ENCODE assay signal across 7 cellular contexts in genomic region chr11:64874308-64874707, GRCh38. TPM values are rescaled to one million over a fixed set of nuclear protein-coding genes. Genes with fewer than 3 reads are reported as not detected.
DNase-seq lines count a peak whose midpoint lies in the region; ATAC-seq and TF ChIP-seq lines count a peak whose summit lies in the region.
"Had no signal": no experiment of that assay in that cellular context is flagged by ENCODE, and none has a peak within 500 bp of the region (broad histone marks: within the 10 kb centered on the region; RNA-seq: fewer than 3 reads in every experiment).

No MANE protein-coding gene starts in this region.

- peak; percentile 30 for DNase-seq in activated naive CD8-positive, alpha-beta T cell treated with anti-CD3 and anti-CD28 coated beads, Interleukin-2, amount 50 U/mL, for 24 hours
- DNase-seq in natural killer cell, result no peak
- DNase-seq in GDM1 (lab: John Stamatoyannopoulos, UW), result no peak
- DNase-seq in A172 (ENCODE audit: low spot score), result no peak
- DNase-seq: NCI-H2107 had no signal

- H3K4me3 Mint-ChIP-seq in activated naive CD8-positive, alpha-beta T cell treated with anti-CD3 and anti-CD28 coated beads, Interleukin-2, amount 50 U/mL, for 24 hours, result peak overlapping the region; percentile 98
- peak overlapping the region; percentile 98 for H3K4me3 Mint-ChIP-seq in natural killer cell

- intact Hi-C loops in natural killer cell (cut with micrococcal nuclease), result no loop called here

- TF ChIP-seq CTCF in GM12875 (IDR thresholded peaks at IDR 0.05; ENCODE audit: borderline replicate concordance, insufficient read depth, low read depth, low read length) (no peak), natural killer cell (IDR thresholded peaks at IDR 0.05) (no peak)

- peaks cover 48% of the 10 kb centered on the region for H3K36me3 Mint-ChIP-seq in activated naive CD8-positive, alpha-beta T cell treated with anti-CD3 and anti-CD28 coated beads, Interleukin-2, amount 50 U/mL, for 24 hours (ENCODE audit: low read depth)
- H3K36me3 Mint-ChIP-seq in natural killer cell, result no peaks in the 10 kb centered on the region

- ATAC-seq in activated naive CD8-positive, alpha-beta T cell treated with anti-CD3 and anti-CD28 coated beads, Interleukin-2, amount 50 U/mL, for 24 hours, result no peak
- no peak for ATAC-seq in natural killer cell
- no peak for ATAC-seq in GM19328 (IDR thresholded peaks at IDR 0.05; ENCODE audit: unreplicated experiment)

- H3K4me3 ChIP-seq in GM12875 (ENCODE audit: low read depth, low read length), result peak overlapping the region; percentile 90

- H3K9me3 Mint-ChIP-seq in activated naive CD8-positive, alpha-beta T cell treated with anti-CD3 and anti-CD28 coated beads, Interleukin-2, amount 50 U/mL, for 24 hours, result no peaks in the 10 kb centered on the region
- no peaks in the 10 kb centered on the region for H3K9me3 Mint-ChIP-seq in natural killer cell

- H3K27ac Mint-ChIP-seq in activated naive CD8-positive, alpha-beta T cell treated with anti-CD3 and anti-CD28 coated beads, Interleukin-2, amount 50 U/mL, for 24 hours, result peak overlapping the region; percentile 64
- peak overlapping the region; percentile 95 for H3K27ac Mint-ChIP-seq in natural killer cell

- peaks cover 80% of the 10 kb centered on the region for H3K4me1 Mint-ChIP-seq in activated naive CD8-positive, alpha-beta T cell treated with anti-CD3 and anti-CD28 coated beads, Interleukin-2, amount 50 U/mL, for 24 hours
- peaks cover 66 to 84% of the 10 kb centered on the region in 2 donors for H3K4me1 Mint-ChIP-seq in natural killer cell

- H3K27me3 Mint-ChIP-seq in activated naive CD8-positive, alpha-beta T cell treated with anti-CD3 and anti-CD28 coated beads, Interleukin-2, amount 50 U/mL, for 24 hours, result no peaks in the 10 kb centered on the region
- no peaks in the 10 kb centered on the region for H3K27me3 Mint-ChIP-seq in natural killer cell (ENCODE audit: low read depth in 2 of 2)

RNA-seq across cellular contexts. Expression of gene EHD1, which starts 4.1 kb away (rescaled TPM):
- total RNA-seq in natural killer cell, result 100 to 1,000 TPM; 218 to 246 (median 225) TPM
- total RNA-seq in A172 (2014; rRNA removed; shearing (Covaris generic)), result 81.4 and 117 TPM in 2 replicates

RNA-seq across cellular contexts. Expression of gene CDC42BPG, which starts 29.9 kb away (rescaled TPM):
- 10 to 100 TPM in 2 of 3 donors, 1 to 10 TPM in 1; 8.2 to 12.7 (median 10.7) TPM for total RNA-seq in natural killer cell
- 3.7 and 4.1 TPM in 2 replicates for total RNA-seq in A172 (2014; rRNA removed; shearing (Covaris generic))

RNA-seq across cellular contexts. Expression of gene ATG2A, which starts 42.7 kb away (rescaled TPM):
- 100 to 1,000 TPM; 165 to 321 (median 259) TPM for total RNA-seq in natural killer cell
- total RNA-seq in A172 (2014; rRNA removed; shearing (Covaris generic)), result 10.7 and 15.1 TPM in 2 replicates

RNA-seq across cellular contexts. Expression of gene PPP2R5B, which starts 50.2 kb away (rescaled TPM):
- 10 to 100 TPM; 27.8 to 31.5 (median 28.5) TPM for total RNA-seq in natural killer cell
- 18.4 and 19.6 TPM in 2 replicates for total RNA-seq in A172 (2014; rRNA removed; shearing (Covaris generic))

Comparison
In these comparisons a context has a peak if more than half of its experiments do, and no peak if none do; other contexts are left out.
1. RNA of gene ATG2A, which starts 42.7 kb away (total RNA-seq): 165 to 321 TPM in natural killer cell; 10.7 to 15.1 TPM in A172; every median in the first group is over 10 times any median in the second.